Comparison of ENCODE assay signal across 8 cellular contexts in the genomic region with DNA sequence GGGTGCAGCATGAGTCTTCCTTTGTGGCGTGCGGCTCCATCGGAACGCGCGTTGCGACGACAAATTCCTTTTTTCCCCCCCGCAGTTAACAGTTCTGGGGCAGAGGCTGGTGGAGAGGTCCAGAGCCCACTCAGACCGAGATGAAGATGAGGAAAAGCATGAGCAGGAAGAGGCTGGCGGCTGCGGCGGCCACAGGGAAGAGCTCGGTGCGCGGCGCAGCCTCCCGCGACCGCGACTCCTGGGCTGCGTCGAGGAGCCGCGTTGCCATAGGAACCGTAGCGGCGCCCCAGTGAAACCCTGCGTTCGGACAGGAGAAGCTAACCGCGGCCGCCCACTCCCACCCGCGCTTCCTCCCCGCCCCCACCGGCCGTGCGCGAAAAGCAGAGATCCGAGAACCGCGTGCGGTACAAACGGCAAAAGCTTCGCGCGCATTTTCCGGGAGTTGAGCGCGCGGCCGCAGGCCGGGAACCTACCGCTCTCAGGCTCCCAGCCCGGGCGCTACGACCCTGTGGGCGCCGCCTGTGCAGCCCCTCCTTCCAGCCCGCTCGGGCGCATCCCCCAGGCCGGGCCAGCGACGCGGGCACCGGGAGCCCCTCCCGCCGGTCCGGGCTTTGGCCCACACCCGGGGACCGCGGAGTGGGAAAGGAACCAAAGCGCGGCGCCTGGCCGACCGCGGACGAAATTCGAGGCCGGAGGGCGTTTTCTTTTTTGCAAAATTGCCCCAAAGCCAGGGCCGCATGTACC.
DNase-seq lines count a peak whose midpoint lies in the region; ATAC-seq, FAIRE-seq and TF ChIP-seq lines count a peak whose summit lies in the region.
"Had no signal": no experiment of that assay in that cellular context is flagged by ENCODE, and none has a peak within 500 bp of the region (broad histone marks: within the 10 kb centered on the region; RNA-seq: fewer than 3 reads in every experiment).

No MANE protein-coding gene starts in this region.

- peak overlapping the region; percentile 67 for H3K4me3 ChIP-seq in GM23248
- peak overlapping the region; percentile 65 for H3K4me3 ChIP-seq in psoas muscle
- H3K4me3 ChIP-seq: SK-N-MC had no signal

- 6% methylated on average over 79 to 83 of the region's 85 CpGs for WGBS in GM23248 (ENCODE audit: low coverage in 1 of 2, low lambda C conversion rate in 2 of 2, missing lambda C conversion rate in 2 of 2), 2 experiments
- 3 to 6% (median 4%) methylated on average over 66 to 85 of the region's 85 CpGs for WGBS in psoas muscle, 3 donors

- peak overlapping the region; percentile 21; the same call in 1 of the 2 replicates for H3K9ac ChIP-seq in GM23248

- peak in 2 of 4 donors; percentile 38 to 60 for ATAC-seq in psoas muscle
- ATAC-seq in HG03196 (IDR thresholded peaks at IDR 0.05; ENCODE audit: unreplicated experiment) = no peak

- peaks cover 19% of the 10 kb centered on the region for H3F3A ChIP-seq in GM23248 (ENCODE audit: insufficient read depth)

- H3K9me2 ChIP-seq in GM23248 (ENCODE audit: insufficient read depth) = no peaks in the 10 kb centered on the region

- H3K4me1 ChIP-seq in GM23248 (ENCODE audit: insufficient read depth) = peaks cover 12% of the 10 kb centered on the region
- H3K4me1 ChIP-seq in psoas muscle = peaks cover 15% of the 10 kb centered on the region

- H2AFZ ChIP-seq in GM23248 = peak overlapping the region; percentile 77

- FAIRE-seq in frontal cortex (lab: Jason Lieb, UNC) = no peak

- H3K36me3 ChIP-seq in GM23248 (ENCODE audit: low read depth) (no peaks in the 10 kb centered on the region), psoas muscle (ENCODE audit: insufficient read depth in 1 of 2, low read depth in 1 of 2) (no peaks in the 10 kb centered on the region)

- no peaks in the 10 kb centered on the region for H3K79me2 ChIP-seq in GM23248 (ENCODE audit: insufficient read depth)

- H3K27me3 ChIP-seq in GM23248 (replicated peaks; ENCODE audit: insufficient read depth) (no peaks in the 10 kb centered on the region), psoas muscle (ENCODE audit: insufficient read depth in 3 of 3, low read length in 2 of 3) (peaks cover 0 to 48% (median 9%) of the 10 kb centered on the region in 3 donors)

- H4K20me1 ChIP-seq in GM23248 (ENCODE audit: insufficient read depth) = no peaks in the 10 kb centered on the region

- no peak overlapping the region for H3K27ac ChIP-seq in GM23248
- no peak overlapping the region for H3K27ac ChIP-seq in psoas muscle
- H3K27ac ChIP-seq: SK-N-MC had no signal

- no peaks in the 10 kb centered on the region for H3K9me3 ChIP-seq in GM23248 (ENCODE audit: low read depth)
- no peaks in the 10 kb centered on the region for H3K9me3 ChIP-seq in psoas muscle

- DNase-seq in GM23248 = peak; percentile 47
- DNase-seq in activated CD8-positive, alpha-beta memory T cell treated with anti-CD3 and anti-CD28 coated beads for 24 hours = peak; percentile 72
- peak; percentile 56 to 59 for DNase-seq in frontal cortex (ENCODE audit: low spot score in 2 of 2)
- peak in 1 of 2 donors; percentile 16 for DNase-seq in psoas muscle
- no peak for DNase-seq in activated effector memory CD4-positive, alpha-beta T cell treated with anti-CD3 and anti-CD28 coated beads, Interleukin-2, amount 50 U/mL, for 16 hours
- no peak for DNase-seq in A172 (ENCODE audit: low spot score)

- intact Hi-C loops in psoas muscle (cut with DNase I) = no loop called here

- no peak for TF ChIP-seq CTCF in psoas muscle (IDR thresholded peaks at IDR 0.05)

- H3K4me2 ChIP-seq in GM23248 (ENCODE audit: unreplicated experiment) = peak overlapping the region; percentile 65

- in situ Hi-C loops in GM23248 (cut with MboI) = no loop called here

Comparison
In these comparisons a context has a peak if more than half of its experiments do, and no peak if none do; other contexts are left out.
1. DNase-seq: peak in GM23248 (single experiment), activated CD8-positive, alpha-beta memory T cell treated with anti-CD3 and anti-CD28 coated beads for 24 hours (single experiment) and frontal cortex (2 of 2); none in activated effector memory CD4-positive, alpha-beta T cell treated with anti-CD3 and anti-CD28 coated beads, Interleukin-2, amount 50 U/mL, for 16 hours (single experiment) and A172 (single experiment).